ENCODE assay signal across 9 cellular contexts in the genomic region with DNA sequence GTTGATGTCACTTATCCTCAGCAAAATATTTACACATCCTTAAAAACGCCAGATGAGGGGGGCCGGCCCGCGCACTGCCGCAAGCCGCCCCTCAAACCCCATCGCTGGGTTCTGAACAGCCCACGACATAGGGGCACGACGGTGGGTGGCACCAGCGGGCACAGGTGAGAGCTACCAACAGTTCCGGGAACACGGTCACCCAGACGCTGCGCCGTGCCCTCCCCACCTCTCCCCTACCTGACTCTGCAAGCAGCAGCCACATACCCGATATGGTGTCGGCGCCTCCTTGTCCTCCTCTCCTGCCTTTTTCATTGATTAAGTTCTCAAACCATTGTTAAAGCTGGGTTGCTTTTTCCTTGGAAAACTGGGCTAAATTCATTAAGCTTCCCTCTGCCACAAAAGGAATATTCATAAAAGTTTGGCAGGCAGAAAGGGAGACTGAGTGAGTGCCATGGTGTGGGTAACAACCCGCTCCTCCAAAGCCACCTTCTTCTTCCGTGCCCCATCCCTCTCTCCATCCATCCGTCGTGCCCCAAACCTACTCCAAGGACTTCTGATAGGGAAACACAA. TPM values are rescaled to one million over a fixed set of nuclear protein-coding genes. Genes with fewer than 3 reads are reported as not detected.
A peak's percentile ranks its signal among the peaks of the same experiment; 100 is the strongest.
DNase-seq lines count a peak whose midpoint lies in the region; ATAC-seq, FAIRE-seq and TF ChIP-seq lines count a peak whose summit lies in the region.
"Had no signal": no experiment of that assay in that cellular context is flagged by ENCODE, and none has a peak within 500 bp of the region (broad histone marks: within the 10 kb centered on the region; RNA-seq: fewer than 3 reads in every experiment).

No MANE protein-coding gene starts in this region.

- no peaks in the 10 kb centered on the region for H4K20me1 ChIP-seq in mammary epithelial cell (ENCODE audit: insufficient read depth, low read length)

- H3K9me3 ChIP-seq in mammary epithelial cell (replicated peaks; ENCODE audit: insufficient read depth, low read length) (no peaks in the 10 kb centered on the region), mesodermal cell (ENCODE audit: control insufficient read depth, low read length) (no peaks in the 10 kb centered on the region), upper lobe of left lung (no peaks in the 10 kb centered on the region)

- 32% methylated on average over 14 of the region's 23 CpGs for WGBS in mammary epithelial cell (ENCODE audit: low coverage, missing lambda C conversion rate)
- 0 to 10% methylated on average over 1 to 9 of the region's 23 CpGs for WGBS in mesodermal cell (ENCODE audit: insufficient coverage in 2 of 2), 2 experiments
- 2 to 38% methylated on average over 15 to 23 of the region's 23 CpGs for WGBS in upper lobe of left lung, 2 donors

- in situ Hi-C loops in mammary epithelial cell (cut with MboI; ENCODE audit: low sequenced_read_pairs in 2 of 2), result no loop called here
- in situ Hi-C loops in astrocyte of the cerebellum (cut with HindIII; ENCODE audit: low sequenced_read_pairs), result no loop called here

- peaks cover 87% of the 10 kb centered on the region for H3K27me3 Mint-ChIP-seq in MCF 10A (ENCODE audit: insufficient read depth, unreplicated experiment)

- no peaks in the 10 kb centered on the region for H3K9me3 Mint-ChIP-seq in MCF 10A (ENCODE audit: unreplicated experiment)

- DNase-seq in MCF 10A (ENCODE audit: unreplicated experiment), result no peak
- no peak for DNase-seq in mammary epithelial cell
- DNase-seq in astrocyte of the cerebellum (ENCODE audit: low read depth), result no peak
- peak; percentile 49 to 53 for DNase-seq in upper lobe of left lung
- no peak for DNase-seq in NCI-H82 (lab: John Stamatoyannopoulos, UW)
- DNase-seq in DMS153 (lab: John Stamatoyannopoulos, UW), result no peak
- DNase-seq in GM19239 (ENCODE audit: insufficient read length, low spot score), result no peak
- DNase-seq: DND-41 had no signal

- H3K36me3 ChIP-seq in mammary epithelial cell (ENCODE audit: insufficient read depth, low read length), result no peaks in the 10 kb centered on the region
- no peaks in the 10 kb centered on the region for H3K36me3 ChIP-seq in mesodermal cell (ENCODE audit: control insufficient read depth, insufficient read depth, low read length)
- no peaks in the 10 kb centered on the region for H3K36me3 ChIP-seq in upper lobe of left lung

- intact Hi-C loops in MCF 10A (cut with micrococcal nuclease) (no loop called here), mammary epithelial cell (cut with micrococcal nuclease) (no loop called here)

- peaks cover 6% of the 10 kb centered on the region for H3K4me1 Mint-ChIP-seq in MCF 10A (ENCODE audit: insufficient read depth, unreplicated experiment)

- no peak overlapping the region for H3K9ac ChIP-seq in mammary epithelial cell (ENCODE audit: insufficient read depth, low read length)

- H3K27ac ChIP-seq in mammary epithelial cell (ENCODE audit: insufficient read depth, low read depth, low read length) (no peak overlapping the region), mesodermal cell (ENCODE audit: low read depth, low read length, severe bottlenecking) (no peak overlapping the region), upper lobe of left lung (peak overlapping the region; percentile 70 to 85 (median 75))

- H3K4me1 ChIP-seq in mammary epithelial cell (ENCODE audit: insufficient read depth, low read length), result no peaks in the 10 kb centered on the region
- peaks cover 4% of the 10 kb centered on the region for H3K4me1 ChIP-seq in mesodermal cell (ENCODE audit: control insufficient read depth, insufficient read depth, low read length, poor library complexity, severe bottlenecking)
- no peaks in the 10 kb centered on the region for H3K4me1 ChIP-seq in upper lobe of left lung

- BruUV-seq in MCF 10A (replicated peaks; lab: Mats Ljungman, UMichigan) (no TSS peak), mammary epithelial cell (replicated peaks; lab: Mats Ljungman, UMichigan) (no TSS peak)

- no peaks in the 10 kb centered on the region for H3K79me2 ChIP-seq in mammary epithelial cell (ENCODE audit: insufficient read depth, low read length)

- dilution Hi-C loops in mammary epithelial cell (cut with HindIII; ENCODE audit: low sequenced_read_pairs), result loop anchor here (5.0 kb wide), 1 partner anchor 103 kb away; no protein-coding TSS in a partner anchor

- TF ChIP-seq POLR2A in upper lobe of left lung (IDR thresholded peaks at IDR 0.05), result no peak

- H3K27me3 ChIP-seq in mammary epithelial cell (ENCODE audit: insufficient read depth, low read length), result peaks cover 25% of the 10 kb centered on the region
- no peaks in the 10 kb centered on the region for H3K27me3 ChIP-seq in upper lobe of left lung

- TF ChIP-seq CTCF in MCF 10A (IDR thresholded peaks at IDR 0.05; ENCODE audit: unreplicated experiment) (no peak), mammary epithelial cell (conservative IDR thresholded peaks at IDR 0.05 in 1 of 2, IDR thresholded peaks at IDR 0.05 in 1 of 2; ENCODE audit: extremely low read depth in 1 of 2, insufficient read depth in 1 of 2, low read depth in 1 of 2, low read length in 2 of 2) (no peak), astrocyte of the cerebellum (IDR thresholded peaks at IDR 0.05; ENCODE audit: low read depth, low read length, missing control alignments) (no peak), upper lobe of left lung (IDR thresholded peaks at IDR 0.05) (no peak)

- peak; percentile 34 to 58 for ATAC-seq in upper lobe of left lung (ENCODE audit: low FRiP score in 2 of 2)

- POLR2A ChIA-PET in MCF 10A (lab: Yijun Ruan, JAX), result no interaction called here

- CTCF ChIA-PET in MCF 10A (lab: Yijun Ruan, JAX), result interaction anchor here (0.6 kb wide), 1 partner anchor 177 kb away, joined by 3 read pairs; no protein-coding TSS in a partner anchor
- CTCF ChIA-PET in mammary epithelial cell (lab: Charles Lee; ENCODE audit: low non-redundant PET), result no interaction called here

- H3K4me3 Mint-ChIP-seq in MCF 10A (ENCODE audit: unreplicated experiment), result peak overlapping the region; percentile 13

- no peak for FAIRE-seq in GM19239 (lab: Jason Lieb, UNC)

- no peak overlapping the region for H2AFZ ChIP-seq in mammary epithelial cell (ENCODE audit: low read depth, low read length)

- no peak overlapping the region for H3K4me2 ChIP-seq in mammary epithelial cell (ENCODE audit: insufficient read depth, low read depth, low read length)

- TF ChIP-seq EP300 in upper lobe of left lung (IDR thresholded peaks at IDR 0.05), result no peak

- H3K27ac Mint-ChIP-seq in MCF 10A (ENCODE audit: low read depth, unreplicated experiment), result no peak overlapping the region

- peaks cover 7% of the 10 kb centered on the region for H3K36me3 Mint-ChIP-seq in MCF 10A (ENCODE audit: insufficient read depth, unreplicated experiment)

- no peak overlapping the region for H3K4me3 ChIP-seq in mammary epithelial cell (replicated peaks in 1 of 3; ENCODE audit: insufficient read depth in 1 of 3, low read depth in 2 of 3, low read length in 3 of 3)
- peak overlapping the region; percentile 33 for H3K4me3 ChIP-seq in astrocyte of the cerebellum (ENCODE audit: low read depth, low read length)
- H3K4me3 ChIP-seq in mesodermal cell (ENCODE audit: extremely low read depth, insufficient read depth, low read length, poor library complexity, severe bottlenecking), result peak overlapping the region; percentile 45
- H3K4me3 ChIP-seq in upper lobe of left lung, result peak overlapping the region; percentile 43 to 64 (median 59)

RNA-seq across cellular contexts. Expression of a gene that starts 1.4 kb away (rescaled TPM):
- total RNA-seq in MCF 10A (2022) (not detected in 2 replicates), mammary epithelial cell (under 1 TPM in 1 of 2 donors, not detected in 1; under 0.01 TPM), upper lobe of left lung (10 to 100 TPM; 13.6 to 28.1 (median 19.1) TPM)
- polyA plus RNA-seq in mammary epithelial cell, result not detected
- not detected for polyA minus RNA-seq in mammary epithelial cell
- 3.9 TPM for polyA plus RNA-seq in mesodermal cell (2013, experiment 1 of 2)
- polyA plus RNA-seq in mesodermal cell (2013, experiment 2 of 2), result 2.6 TPM

Comparison
In these comparisons a context has a peak if more than half of its experiments do, and no peak if none do; other contexts are left out.
1. DNase-seq: peak in upper lobe of left lung (2 of 2); none in MCF 10A (single experiment), mammary epithelial cell (single experiment), astrocyte of the cerebellum (single experiment), NCI-H82 (single experiment), DMS153 (single experiment) and GM19239 (single experiment).
2. H3K27ac ChIP-seq: peak in upper lobe of left lung (4 of 4); none in mammary epithelial cell (single experiment) and mesodermal cell (single experiment).
3. H3K4me3 ChIP-seq: peak in astrocyte of the cerebellum (single experiment), mesodermal cell (single experiment) and upper lobe of left lung (4 of 4); none in mammary epithelial cell (0 of 3).
4. RNA of a gene that starts 1.4 kb away (total RNA-seq): 13.6 to 28.1 TPM in upper lobe of left lung; not detected in MCF 10A and under 0.01 TPM in mammary epithelial cell; every median in the first group is over 10 times any median in the second.